ENCODE assay signal across 1 cellular context in the genomic region with DNA sequence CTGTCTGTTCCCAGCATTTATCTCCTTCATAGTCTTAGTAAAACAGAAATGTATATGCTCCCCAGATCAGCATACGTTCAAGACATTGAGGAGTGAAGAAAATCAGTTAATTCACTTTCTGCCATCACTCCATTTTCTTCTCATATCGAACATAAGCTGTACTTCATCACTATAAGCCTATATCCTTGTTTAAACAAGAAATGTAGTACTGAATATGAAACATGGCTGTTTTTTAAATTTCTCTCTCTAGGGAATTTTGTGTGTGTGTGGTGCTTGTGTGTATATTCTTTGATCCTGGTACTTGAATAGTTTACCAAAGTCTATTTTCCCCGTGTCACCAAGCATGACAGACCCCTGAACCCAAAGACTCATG.
TF ChIP-seq lines count a peak whose summit lies in the region.

No MANE protein-coding gene starts in this region.

TF ChIP-seq in K562, 482 proteins besides CTCF, POLR2A, EP300 and RAD21 (continued from another document):
- TF ChIP-seq BCLAF1 (IDR thresholded peaks at IDR 0.05; ENCODE audit: borderline replicate concordance in 1 of 2, control insufficient read depth in 1 of 2, low read depth in 2 of 2, low read length in 1 of 2), result peak in 1 of 2 experiments; percentile 88; a peak in 2 of 4 replicates
- peak; percentile 66 for TF ChIP-seq POLR2AphosphoS5 (IDR thresholded peaks at IDR 0.05; ENCODE audit: control insufficient read depth, insufficient read depth, low read depth, low read length)
- TF ChIP-seq CHD2 (IDR thresholded peaks at IDR 0.05; ENCODE audit: low read depth, low read length), result peak; percentile 63; the same call in 1 of the 2 replicates
- peak; percentile 29 for TF ChIP-seq POLR2G (IDR thresholded peaks at IDR 0.05; ENCODE audit: low read depth, low read length)
- TF ChIP-seq TRIM24 (IDR thresholded peaks at IDR 0.05), result no peak
- TF ChIP-seq CGGBP1 (CRISPR knock-in tag; IDR thresholded peaks at IDR 0.05), result peak; percentile 2; the same call in 1 of the 2 replicates
- TF ChIP-seq XRCC3 (IDR thresholded peaks at IDR 0.05), result no peak
- TF ChIP-seq MTA3 (IDR thresholded peaks at IDR 0.05; ENCODE audit: borderline replicate concordance), result no peak
- 0 out of 4 replicates have a peak, but pooled peaks of 1 of the 2 experiments have one; percentile 58 for TF ChIP-seq ZNF318 (IDR thresholded peaks at IDR 0.05; ENCODE audit: borderline replicate concordance in 1 of 2, low read depth in 1 of 2)
- TF ChIP-seq RBM22 (IDR thresholded peaks at IDR 0.05; ENCODE audit: low read depth, low read length, poor library complexity, severe bottlenecking), result peak; percentile 70
- TF ChIP-seq RBM15 (IDR thresholded peaks at IDR 0.05; ENCODE audit: insufficient read depth, low read length), result no peak
- TF ChIP-seq PHF8 (IDR thresholded peaks at IDR 0.05; ENCODE audit: borderline replicate concordance, low read length), result no peak
- 0 out of 2 replicates have a peak, but pooled peaks have one; percentile 19 for TF ChIP-seq ZNF717 (CRISPR knock-in tag; IDR thresholded peaks at IDR 0.05)
- TF ChIP-seq PCBP2 (IDR thresholded peaks at IDR 0.05; ENCODE audit: low read depth, low read length, poor library complexity, severe bottlenecking), result no peak
- peak in 1 of 2 experiments; percentile 29; a peak in 1 of 4 replicates for TF ChIP-seq NONO (IDR thresholded peaks at IDR 0.05; ENCODE audit: low read depth in 2 of 2, low read length in 1 of 2)
- TF ChIP-seq HNRNPH1 (optimal IDR thresholded peaks at IDR 0.05; ENCODE audit: low read depth, low read length), result no peak
- TF ChIP-seq NFXL1 (CRISPR knock-in tag; IDR thresholded peaks at IDR 0.05), result peak; percentile 57; the same call in 1 of the 2 replicates
- no peak for TF ChIP-seq CXXC5 (CRISPR knock-in tag; IDR thresholded peaks at IDR 0.05)
- peak in 1 of 2 experiments; percentile 73; a peak in 2 of 4 replicates for TF ChIP-seq MLLT1 (IDR thresholded peaks at IDR 0.05)
- TF ChIP-seq MXI1 (IDR thresholded peaks at IDR 0.05; ENCODE audit: low read depth, low read length), result peak; percentile 40; the same call in 1 of the 2 replicates
- TF ChIP-seq POLR2B (IDR thresholded peaks at IDR 0.05; ENCODE audit: low read depth, partially characterized antibody), result peak; percentile 7
- TF ChIP-seq MAZ (CRISPR knock-in tag; conservative IDR thresholded peaks at IDR 0.05 in 1 of 2, IDR thresholded peaks at IDR 0.05 in 1 of 2), result 0 out of 4 replicates have a peak, but pooled peaks of 1 of the 2 experiments have one; percentile 12
- no peak for TF ChIP-seq ZBED1 (IDR thresholded peaks at IDR 0.05)
- TF ChIP-seq ZNF551 (CRISPR knock-in tag; IDR thresholded peaks at IDR 0.05), result peak; percentile 11; the same call in 1 of the 2 replicates
- 0 out of 2 replicates have a peak, but pooled peaks have one; percentile 29 for TF ChIP-seq ELF1 (tag; IDR thresholded peaks at IDR 0.05)
- TF ChIP-seq ZNF830 (CRISPR knock-in tag; IDR thresholded peaks at IDR 0.05), result no peak
- TF ChIP-seq MAFF (IDR thresholded peaks at IDR 0.05; ENCODE audit: low read length), result 0 out of 2 replicates have a peak, but pooled peaks have one; percentile 1
- peak; percentile 59; the same call in 1 of the 2 replicates for TF ChIP-seq RBFOX2 (IDR thresholded peaks at IDR 0.05; ENCODE audit: low read depth, low read length)
- TF ChIP-seq YY1 (IDR thresholded peaks at IDR 0.05; ENCODE audit: borderline replicate concordance in 1 of 3, control insufficient read depth in 1 of 3, extremely low read depth in 1 of 3, insufficient read depth in 3 of 3, insufficient read length in 1 of 3, insufficient replicate concordance in 2 of 3, low read depth in 1 of 3, low read length in 2 of 3), result no peak
- TF ChIP-seq SP1 (CRISPR knock-in tag; IDR thresholded peaks at IDR 0.05), result peak; percentile 65; the same call in 1 of the 2 replicates
- no peak for TF ChIP-seq HNRNPLL (IDR thresholded peaks at IDR 0.05; ENCODE audit: low read depth, low read length, poor library complexity, severe bottlenecking)
- TF ChIP-seq SUPT5H (IDR thresholded peaks at IDR 0.05), result no peak; the same call in 1 of the 2 replicates
- no peak for TF ChIP-seq FIP1L1 (IDR thresholded peaks at IDR 0.05; ENCODE audit: low read depth, low read length, poor library complexity, severe bottlenecking)
- TF ChIP-seq SIN3A (IDR thresholded peaks at IDR 0.05; ENCODE audit: borderline replicate concordance in 2 of 2, control insufficient read depth in 1 of 2, low read depth in 2 of 2, low read length in 2 of 2), result peak in 1 of 2 experiments; percentile 75; a peak in 1 of 4 replicates
- no peak for TF ChIP-seq SOX6 (IDR thresholded peaks at IDR 0.05)
- TF ChIP-seq HDGF (IDR thresholded peaks at IDR 0.05), result no peak
- TF ChIP-seq, protein P1, sequence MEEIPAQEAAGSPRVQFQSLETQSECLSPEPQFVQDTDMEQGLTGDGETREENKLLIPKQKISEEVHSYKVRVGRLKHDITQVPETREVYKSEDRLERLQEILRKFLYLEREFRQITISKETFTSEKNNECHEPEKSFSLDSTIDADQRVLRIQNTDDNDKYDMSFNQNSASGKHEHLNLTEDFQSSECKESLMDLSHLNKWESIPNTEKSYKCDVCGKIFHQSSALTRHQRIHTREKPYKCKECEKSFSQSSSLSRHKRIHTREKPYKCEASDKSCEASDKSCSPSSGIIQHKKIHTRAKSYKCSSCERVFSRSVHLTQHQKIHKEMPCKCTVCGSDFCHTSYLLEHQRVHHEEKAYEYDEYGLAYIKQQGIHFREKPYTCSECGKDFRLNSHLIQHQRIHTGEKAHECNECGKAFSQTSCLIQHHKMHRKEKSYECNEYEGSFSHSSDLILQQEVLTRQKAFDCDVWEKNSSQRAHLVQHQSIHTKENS (CRISPR knock-in tag; IDR thresholded peaks at IDR 0.05), result no peak
- peak; percentile 73; the same call in 1 of the 2 replicates for TF ChIP-seq ZFPM2 (CRISPR knock-in tag; IDR thresholded peaks at IDR 0.05)
